ENCODE assay signal across 1 cellular context in genomic region chr11:910589-911030, GRCh38.
TF ChIP-seq lines count a peak whose summit lies in the region.

CHID1 (minus strand) TSS chr11:910810; CDS start chr11:904816, 5,994 bp downstream.

TF ChIP-seq in K562, 482 proteins besides CTCF, POLR2A, EP300 and RAD21 (continued from another document and continues in another):
- TF ChIP-seq ETS1 (conservative IDR thresholded peaks at IDR 0.05; ENCODE audit: control insufficient read depth, low read depth, low read length) (peak; percentile 52; the same call in 1 of the 2 replicates), CREB1 (IDR thresholded peaks at IDR 0.05) (peak; percentile 29; the same call in 1 of the 2 replicates), CREB1 (CRISPR knock-in tag; IDR thresholded peaks at IDR 0.05) (no peak), SAFB (IDR thresholded peaks at IDR 0.05; ENCODE audit: borderline replicate concordance, low read depth, low read length) (peak; percentile 11; the same call in 1 of the 2 replicates), VEZF1 (CRISPR knock-in tag; IDR thresholded peaks at IDR 0.05) (peak; percentile 69), ZBTB7A (IDR thresholded peaks at IDR 0.05; ENCODE audit: borderline replicate concordance, control insufficient read depth, low read depth, low read length) (peak; percentile 80; the same call in 1 of the 2 replicates), NKRF (IDR thresholded peaks at IDR 0.05; ENCODE audit: borderline replicate concordance) (peak; percentile 94), PKNOX1 (IDR thresholded peaks at IDR 0.05) (0 out of 2 replicates have a peak, but pooled peaks have one; percentile 20), RB1 (IDR thresholded peaks at IDR 0.05; ENCODE audit: low read depth) (peak; percentile 60; the same call in 1 of the 2 replicates), HNRNPK (IDR thresholded peaks at IDR 0.05; ENCODE audit: low read depth, low read length, poor library complexity, severe bottlenecking) (peak; percentile 89), ZBTB11 (CRISPR knock-in tag; IDR thresholded peaks at IDR 0.05) (peak in 2 of 3 experiments; percentile 80 to 96; a peak in 5 of 6 replicates), SIN3A (IDR thresholded peaks at IDR 0.05; ENCODE audit: borderline replicate concordance in 2 of 2, control insufficient read depth in 1 of 2, low read depth in 2 of 2, low read length in 2 of 2) (peak; percentile 62 to 86; a peak in 3 of 4 replicates), SMARCE1 (IDR thresholded peaks at IDR 0.05) (no peak), POLR2B (IDR thresholded peaks at IDR 0.05; ENCODE audit: low read depth, partially characterized antibody) (peak; percentile 46), FOXJ3 (CRISPR knock-in tag; IDR thresholded peaks at IDR 0.05) (no peak), HCFC1 (IDR thresholded peaks at IDR 0.05; ENCODE audit: low read depth, low read length) (peak; percentile 65), TFAM (CRISPR knock-in tag; conservative IDR thresholded peaks at IDR 0.05) (no peak), GATAD2B (IDR thresholded peaks at IDR 0.05; ENCODE audit: borderline replicate concordance) (0 out of 2 replicates have a peak, but pooled peaks have one; percentile 44), TAF1 (IDR thresholded peaks at IDR 0.05; ENCODE audit: control insufficient read depth, extremely low read depth, insufficient read depth, low read length, severe bottlenecking) (peak; percentile 15), SUPT5H (IDR thresholded peaks at IDR 0.05) (peak; percentile 75), MAX (CRISPR knock-in tag; IDR thresholded peaks at IDR 0.05) (0 out of 2 replicates have a peak, but pooled peaks have one; percentile 43), HEY1 (CRISPR knock-in tag; IDR thresholded peaks at IDR 0.05; ENCODE audit: borderline replicate concordance) (no peak), TRIM24 (IDR thresholded peaks at IDR 0.05) (peak in 1 of 2 experiments; percentile 58; a peak in 1 of 4 replicates), RREB1 (CRISPR knock-in tag; IDR thresholded peaks at IDR 0.05) (0 out of 2 replicates have a peak, but pooled peaks have one; percentile 58), MYC (IDR thresholded peaks at IDR 0.05; ENCODE audit: low read depth, low read length) (peak; percentile 55), MYC (CRISPR knock-in tag; IDR thresholded peaks at IDR 0.05; ENCODE audit: borderline replicate concordance, low read depth) (no peak), POU5F1 (IDR thresholded peaks at IDR 0.05; ENCODE audit: borderline replicate concordance, low read depth, low read length, partially characterized antibody) (no peak), YY1 (IDR thresholded peaks at IDR 0.05; ENCODE audit: borderline replicate concordance in 1 of 3, control insufficient read depth in 1 of 3, extremely low read depth in 1 of 3, insufficient read depth in 3 of 3, insufficient read length in 1 of 3, insufficient replicate concordance in 2 of 3, low read depth in 1 of 3, low read length in 2 of 3) (peak in 2 of 3 experiments; percentile 18 to 40), ELK1 (CRISPR knock-in tag; IDR thresholded peaks at IDR 0.05) (peak; percentile 89; the same call in 1 of the 2 replicates), ZNF143 (CRISPR knock-in tag; IDR thresholded peaks at IDR 0.05) (peak; percentile 71)
